ENCODE assay signal across 34 cellular contexts in the genomic region with DNA sequence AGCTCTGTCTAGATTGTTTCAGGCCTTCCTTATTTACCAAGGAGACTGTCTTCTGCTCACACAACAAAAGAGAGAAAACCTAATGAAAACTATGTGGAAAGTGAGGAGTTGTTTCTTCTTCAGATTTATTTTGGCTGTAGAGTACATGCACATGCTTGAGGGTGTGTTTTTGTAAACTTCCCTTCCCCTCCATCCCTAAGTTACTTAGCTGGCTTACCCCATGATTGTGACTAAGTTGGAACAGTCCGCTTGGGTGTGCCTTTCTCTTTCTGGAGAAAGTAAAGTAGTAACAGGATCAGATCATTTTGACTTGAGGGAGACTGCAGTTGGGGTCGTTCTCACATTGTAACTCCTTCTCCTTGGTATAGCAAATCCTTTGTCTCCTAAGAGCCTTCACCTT.
"Had no signal": no experiment of that assay in that cellular context is flagged by ENCODE, and none has a peak within 500 bp of the region (broad histone marks: within the 10 kb centered on the region; RNA-seq: fewer than 3 reads in every experiment).

No MANE protein-coding gene starts in this region.

- H3K9ac ChIP-seq: KMS-11 had no signal

- H3K9me3 ChIP-seq: MG63 had no signal

- H3K36me3 ChIP-seq: MG63 had no signal

- DNase-seq: Karpas-422, Kasumi-1, KBM-7, KG1, MG63, MM.1S, MV-4-11, NCI-H1048, NCI-H1092, NCI-H1105, NCI-H1105 treated with DMSO at 0.1 percent for 48 hours, NCI-H1417, NCI-H1417 treated with DMSO at 0.1 percent for 48 hours, NCI-H1436, NCI-H1436 treated with DMSO at 0.1 percent for 48 hours, NCI-H146, NCI-H1694, NCI-H1694 treated with DMSO at 0.1 percent for 48 hours, NCI-H187, NCI-H187 treated with DMSO at 0.1 percent for 48 hours, NCI-H1930, NCI-H2029, NCI-H2029 treated with DMSO at 0.1 percent for 48 hours, NCI-H2081, NCI-H2081 treated with DMSO at 0.1 percent for 48 hours, NCI-H2107, NCI-H2171, NCI-H2171 treated with DMSO at 0.1 percent for 48 hours, NCI-H2227 treated with DMSO at 0.1 percent for 48 hours, NCI-H226, NCI-H446, NCI-H446 treated with DMSO at 0.1 percent for 48 hours, NCI-H510A had no signal

- H3K27ac ChIP-seq: KMS-11 had no signal

- H3K4me3 ChIP-seq: MG63 had no signal

- H3K4me2 ChIP-seq: KMS-11 had no signal

- H3K27me3 ChIP-seq: MG63 had no signal
